In the genomic region with DNA sequence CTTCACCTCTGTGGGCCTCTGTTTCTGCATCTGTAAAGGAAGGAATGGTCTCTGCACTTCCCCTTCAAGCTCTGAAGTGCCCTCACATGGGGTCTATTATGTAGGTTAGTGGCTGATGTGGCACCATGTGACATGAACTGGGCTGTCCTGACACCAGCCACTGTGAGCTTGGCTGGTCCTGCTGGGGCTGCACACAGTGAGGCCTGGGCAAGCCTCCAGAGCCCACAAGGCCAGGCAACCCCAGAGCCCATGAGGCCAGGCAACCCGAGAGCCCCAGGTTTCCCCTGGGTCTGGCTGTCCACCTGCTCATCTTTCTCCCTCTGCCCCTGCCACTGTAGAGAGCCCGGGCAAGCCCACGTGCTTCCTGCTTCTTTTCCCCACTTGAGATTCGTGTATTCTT, we compare ENCODE assay signal across 16 cellular contexts.
DNase-seq lines count a peak whose midpoint lies in the region; ATAC-seq, FAIRE-seq and TF ChIP-seq lines count a peak whose summit lies in the region.
"Had no signal": no experiment of that assay in that cellular context is flagged by ENCODE, and none has a peak within 500 bp of the region (broad histone marks: within the 10 kb centered on the region; RNA-seq: fewer than 3 reads in every experiment).

No MANE protein-coding gene starts in this region.

- H2AFZ ChIP-seq in HepG2 (ENCODE audit: low read length): no peak overlapping the region

- no peaks in the 10 kb centered on the region for H3K9me3 Mint-ChIP-seq in WTC11
- no peaks in the 10 kb centered on the region for H3K9me3 Mint-ChIP-seq in stimulated activated effector memory CD8-positive, alpha-beta T cell treated with anti-CD3 and anti-CD28 coated beads, Interleukin-12 subunit alpha, Interleukin-12 subunit beta, amount 100 ng/mL, for 72 hours

- H3K27ac Mint-ChIP-seq in WTC11: no peak overlapping the region
- H3K27ac Mint-ChIP-seq in stimulated activated effector memory CD8-positive, alpha-beta T cell treated with anti-CD3 and anti-CD28 coated beads, Interleukin-12 subunit alpha, Interleukin-12 subunit beta, amount 100 ng/mL, for 72 hours: no peak overlapping the region

- TF ChIP-seq CTCF in WTC11 (IDR thresholded peaks at IDR 0.05) (no peak), thyroid gland (IDR thresholded peaks at IDR 0.05) (no peak), HepG2 (CRISPR knock-in tag; IDR thresholded peaks at IDR 0.05) (no peak)

- BruUV-seq in HepG2 (replicated peaks; lab: Mats Ljungman, UMichigan): no TSS peak

- DNase-seq in NCI-H510A treated with DMSO at 0.1 percent for 48 hours (lab: John Stamatoyannopoulos, UW) (peak; percentile 7), NCI-H510A (lab: John Stamatoyannopoulos, UW) (no peak), WTC11 (ENCODE audit: low spot score) (no peak), iPS-NIHi7 (ENCODE audit: extremely low spot score) (peak; percentile 45), thyroid gland (no peak), OCI-M1 (lab: John Stamatoyannopoulos, UW) (no peak), HepG2 (ENCODE audit: low spot score) (no peak)
- DNase-seq in stimulated activated effector memory CD8-positive, alpha-beta T cell treated with anti-CD3 and anti-CD28 coated beads, Interleukin-12 subunit alpha, Interleukin-12 subunit beta, amount 100 ng/mL, for 72 hours (ENCODE audit: low spot score in 2 of 2): no peak
- DNase-seq: 8988T; DMS 273 treated with DMSO at 0.1 percent for 48 hours; NCI-H1092; NK-92 treated with Interleukin-12 subunit alpha and Interleukin-12 subunit beta, amount 100 ng/mL, for 24 hours; PC-3 had no signal

- H3K4me1 ChIP-seq in thyroid gland: peaks cover 10% of the 10 kb centered on the region in 2 donors
- no peaks in the 10 kb centered on the region for H3K4me1 ChIP-seq in HepG2 (ENCODE audit: insufficient read depth, low read length)

- H3K27me3 ChIP-seq in thyroid gland: no peaks in the 10 kb centered on the region
- peaks cover 1 to 5% of the 10 kb centered on the region in 2 experiments; a peak in 2 of 5 replicates for H3K27me3 ChIP-seq in HepG2 (ENCODE audit: control insufficient read depth in 1 of 2, insufficient read depth in 2 of 2, low read length in 2 of 2)
- H3K27me3 ChIP-seq: BLaER1 treated with 17β-estradiol and CSF1 and Interleukin-3, amounts not matched to agents 10 nM and 100 nM had no signal

- FAIRE-seq in HepG2 (lab: Jason Lieb, UNC): no peak
- FAIRE-seq: H54, K562 had no signal

- TF ChIP-seq EP300 in HepG2 (IDR thresholded peaks at IDR 0.05; ENCODE audit: low read depth in 2 of 2, low read length in 2 of 2): no peak
- no peak for TF ChIP-seq EP300 in HepG2 (CRISPR knock-in tag; IDR thresholded peaks at IDR 0.05; ENCODE audit: borderline replicate concordance)

- H3K36me3 ChIP-seq in thyroid gland: no peaks in the 10 kb centered on the region
- H3K36me3 ChIP-seq in HepG2 (replicated peaks in 1 of 2; ENCODE audit: control insufficient read depth in 1 of 2, insufficient read depth in 2 of 2, low read length in 2 of 2): no peaks in the 10 kb centered on the region
- H3K36me3 ChIP-seq: BLaER1 treated with 17β-estradiol and CSF1 and Interleukin-3, amounts not matched to agents 10 nM and 100 nM had no signal

- H3K27ac ChIP-seq in thyroid gland: no peak overlapping the region
- H3K27ac ChIP-seq in HepG2 (ENCODE audit: extremely low read length, insufficient read depth, low read length): no peak overlapping the region
- H3K27ac ChIP-seq: BLaER1 treated with 17β-estradiol and CSF1 and Interleukin-3, amounts not matched to agents 10 nM and 100 nM had no signal

- no peak overlapping the region for H3K4me2 ChIP-seq in HepG2 (ENCODE audit: low read depth, low read length)

- H3K36me3 Mint-ChIP-seq in WTC11: no peaks in the 10 kb centered on the region
- no peaks in the 10 kb centered on the region for H3K36me3 Mint-ChIP-seq in stimulated activated effector memory CD8-positive, alpha-beta T cell treated with anti-CD3 and anti-CD28 coated beads, Interleukin-12 subunit alpha, Interleukin-12 subunit beta, amount 100 ng/mL, for 72 hours

- H3K4me3 Mint-ChIP-seq in WTC11: no peak overlapping the region
- H3K4me3 Mint-ChIP-seq in stimulated activated effector memory CD8-positive, alpha-beta T cell treated with anti-CD3 and anti-CD28 coated beads, Interleukin-12 subunit alpha, Interleukin-12 subunit beta, amount 100 ng/mL, for 72 hours: no peak overlapping the region

- TF ChIP-seq POLR2A in thyroid gland (IDR thresholded peaks at IDR 0.05) (no peak), HepG2 (IDR thresholded peaks at IDR 0.05; ENCODE audit: insufficient read depth in 1 of 2, low read depth in 2 of 2, low read length in 2 of 2) (no peak)

- CTCF ChIA-PET in WTC11 (lab: Charles Lee): interaction anchor here (1.0 kb wide), 2 partner anchors 43 to 102 kb away, joined by 3 to 4 read pairs; no protein-coding TSS in a partner anchor
- CTCF ChIA-PET in HepG2 (lab: Yijun Ruan, JAX; ENCODE audit: low intra/inter-chr PET ratio, low total read pairs): no interaction called here

- intact Hi-C loops in thyroid gland (cut with DNase I): no loop called here
- intact Hi-C loops in HepG2 (cut with micrococcal nuclease; ENCODE audit: unreplicated experiment): no loop called here

- H3K9ac ChIP-seq in HepG2 (ENCODE audit: insufficient read depth, low read depth, low read length): no peak overlapping the region
- H3K9ac ChIP-seq: BLaER1 treated with 17β-estradiol and CSF1 and Interleukin-3, amounts not matched to agents 10 nM and 100 nM had no signal

- ATAC-seq in WTC11 (peak; percentile 80), HepG2 (no peak)
- ATAC-seq in stimulated activated effector memory CD8-positive, alpha-beta T cell treated with anti-CD3 and anti-CD28 coated beads, Interleukin-12 subunit alpha, Interleukin-12 subunit beta, amount 100 ng/mL, for 72 hours: peak; percentile 20
- ATAC-seq: K562, PC-3 had no signal

- WGBS in thyroid gland, 2 donors: 43 to 53% methylated on average over 4 of the region's 4 CpGs
- 3% methylated on average over 4 of the region's 4 CpGs for WGBS in HepG2 (ENCODE audit: low lambda C conversion rate)

- no peaks in the 10 kb centered on the region for H3K9me3 ChIP-seq in thyroid gland
- H3K9me3 ChIP-seq in HepG2 (ENCODE audit: low read length): no peaks in the 10 kb centered on the region
- H3K9me3 ChIP-seq: BLaER1 treated with 17β-estradiol and CSF1 and Interleukin-3, amounts not matched to agents 10 nM and 100 nM had no signal

- peaks cover 13% of the 10 kb centered on the region for H3K4me1 Mint-ChIP-seq in WTC11
- no peaks in the 10 kb centered on the region for H3K4me1 Mint-ChIP-seq in stimulated activated effector memory CD8-positive, alpha-beta T cell treated with anti-CD3 and anti-CD28 coated beads, Interleukin-12 subunit alpha, Interleukin-12 subunit beta, amount 100 ng/mL, for 72 hours

- in situ Hi-C loops in HepG2 (cut with HindIII; ENCODE audit: extremely low pct_ligation_motif_present, low pct_unique_long_range_greater_than_20kb): no loop called here

- H4K20me1 ChIP-seq in HepG2 (ENCODE audit: insufficient read depth, low read length): no peaks in the 10 kb centered on the region
- H4K20me1 ChIP-seq: BLaER1 treated with 17β-estradiol and CSF1 and Interleukin-3, amounts not matched to agents 10 nM and 100 nM had no signal

- TF ChIP-seq RAD21 in HepG2 (CRISPR knock-in tag; IDR thresholded peaks at IDR 0.05): no peak

- POLR2A ChIA-PET in WTC11 (lab: Charles Lee): no interaction called here
- POLR2A ChIA-PET in HepG2 (lab: Yijun Ruan, JAX): no interaction called here

- no peak overlapping the region for H3K4me3 ChIP-seq in thyroid gland (replicated peaks in 1 of 3)
- no peak overlapping the region for H3K4me3 ChIP-seq in HepG2 (replicated peaks in 1 of 3; ENCODE audit: insufficient read depth in 1 of 3, low read depth in 2 of 3, low read length in 3 of 3)
- H3K4me3 ChIP-seq: BLaER1 treated with 17β-estradiol and CSF1 and Interleukin-3, amounts not matched to agents 10 nM and 100 nM; K562 had no signal

- H3K79me2 ChIP-seq in HepG2 (ENCODE audit: insufficient read depth, low read length): no peaks in the 10 kb centered on the region

- H3K27me3 Mint-ChIP-seq in WTC11 (ENCODE audit: low read depth): no peaks in the 10 kb centered on the region

TF ChIP-seq in WTC11, 78 proteins besides CTCF, POLR2A, EP300 and RAD21 (continues in another document):
- TF ChIP-seq FOXJ3 (CRISPR knock-in tag; IDR thresholded peaks at IDR 0.05; ENCODE audit: borderline replicate concordance): no peak

TF ChIP-seq in HepG2, 621 proteins besides CTCF, POLR2A, EP300 and RAD21:
- TF ChIP-seq, protein P1, sequence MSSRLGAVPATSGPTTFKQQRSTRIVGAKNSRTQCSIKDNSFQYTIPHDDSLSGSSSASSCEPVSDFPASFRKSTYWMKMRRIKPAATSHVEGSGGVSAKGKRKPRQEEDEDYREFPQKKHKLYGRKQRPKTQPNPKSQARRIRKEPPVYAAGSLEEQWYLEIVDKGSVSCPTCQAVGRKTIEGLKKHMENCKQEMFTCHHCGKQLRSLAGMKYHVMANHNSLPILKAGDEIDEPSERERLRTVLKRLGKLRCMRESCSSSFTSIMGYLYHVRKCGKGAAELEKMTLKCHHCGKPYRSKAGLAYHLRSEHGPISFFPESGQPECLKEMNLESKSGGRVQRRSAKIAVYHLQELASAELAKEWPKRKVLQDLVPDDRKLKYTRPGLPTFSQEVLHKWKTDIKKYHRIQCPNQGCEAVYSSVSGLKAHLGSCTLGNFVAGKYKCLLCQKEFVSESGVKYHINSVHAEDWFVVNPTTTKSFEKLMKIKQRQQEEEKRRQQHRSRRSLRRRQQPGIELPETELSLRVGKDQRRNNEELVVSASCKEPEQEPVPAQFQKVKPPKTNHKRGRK (CRISPR knock-in tag; IDR thresholded peaks at IDR 0.05): no peak
- TF ChIP-seq, protein P2, sequence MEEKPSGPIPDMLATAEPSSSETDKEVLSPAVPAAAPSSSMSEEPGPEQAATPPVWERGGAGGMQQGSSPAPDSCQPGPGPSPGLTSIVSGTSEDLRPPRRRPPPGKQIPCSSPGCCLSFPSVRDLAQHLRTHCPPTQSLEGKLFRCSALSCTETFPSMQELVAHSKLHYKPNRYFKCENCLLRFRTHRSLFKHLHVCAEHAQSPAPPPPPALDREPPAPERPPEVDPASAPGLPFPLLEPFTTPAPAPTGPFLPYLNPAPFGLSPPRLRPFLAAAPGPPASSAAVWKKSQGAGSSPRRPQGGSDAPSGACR (CRISPR knock-in tag; IDR thresholded peaks at IDR 0.05): no peak

Comparison
In these comparisons a context has a peak if more than half of its experiments do, and no peak if none do; other contexts are left out.
1. DNase-seq: peak in NCI-H510A treated with DMSO at 0.1 percent for 48 hours (single experiment) and iPS-NIHi7 (single experiment); none in NCI-H510A (single experiment), WTC11 (single experiment), stimulated activated effector memory CD8-positive, alpha-beta T cell treated with anti-CD3 and anti-CD28 coated beads, Interleukin-12 subunit alpha, Interleukin-12 subunit beta, amount 100 ng/mL, for 72 hours (0 of 2), thyroid gland (0 of 2), OCI-M1 (single experiment) and HepG2 (single experiment).